14 cellular contexts compared by ENCODE assay signal in the genomic region with DNA sequence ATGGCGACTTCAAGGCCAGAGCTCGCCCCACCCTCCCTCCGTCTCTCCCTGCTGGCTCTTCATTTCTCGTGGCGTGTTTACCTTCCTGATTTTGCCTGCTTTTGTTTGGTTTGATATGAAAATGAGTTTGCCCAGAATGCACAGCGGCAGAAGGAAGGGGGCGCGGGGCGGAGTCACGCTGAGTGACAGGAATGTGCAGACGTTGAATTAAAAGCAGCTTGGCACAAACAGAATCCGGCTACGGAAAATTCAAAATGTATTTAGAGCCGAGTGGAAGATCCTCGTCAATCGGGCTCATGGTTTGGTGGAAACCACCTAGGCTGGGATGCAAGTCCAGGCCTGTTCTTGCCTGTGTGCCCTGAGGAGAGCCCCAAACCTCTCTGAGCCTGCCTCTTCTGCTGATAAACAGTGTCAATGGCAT.
"Had no signal": no experiment of that assay in that cellular context is flagged by ENCODE, and none has a peak within 500 bp of the region (broad histone marks: within the 10 kb centered on the region; RNA-seq: fewer than 3 reads in every experiment).

No MANE protein-coding gene starts in this region.

- H3K4me3 ChIP-seq: heart left ventricle, left lung, sigmoid colon, transverse colon had no signal

- H3K36me3 ChIP-seq: brain microvascular endothelial cell, heart left ventricle, left lung, sigmoid colon, transverse colon had no signal

- H3K27ac ChIP-seq: brain microvascular endothelial cell, heart left ventricle, left lung, sigmoid colon, transverse colon had no signal

- H3K27me3 ChIP-seq: brain microvascular endothelial cell, heart left ventricle, left lung, sigmoid colon, transverse colon had no signal

- FAIRE-seq: frontal cortex, islet of Langerhans had no signal

- DNase-seq: activated effector memory CD4-positive, alpha-beta T cell treated with anti-CD3 and anti-CD28 coated beads, Interleukin-2, amount 50 U/mL, for 16 hours; activated T-cell treated with anti-CD3 and anti-CD28 coated beads, Interleukin-2, amount 50 U/mL, for 24 hours; brain microvascular endothelial cell; mesenchymal stem cell; sigmoid colon; stimulated activated CD4-positive, alpha-beta T cell treated with anti-CD3 and anti-CD28 coated beads, Interleukin-2, amount 100 ng/mL, for 24 hours; stimulated activated naive B cell treated with anti-CD40 and anti-IgM and Interleukin-4, amounts not matched to agents 10 μg/mL and 1 μg/mL and 100 μg/mL, for 72 hours; transverse colon had no signal

- H3K4me1 ChIP-seq: heart left ventricle, sigmoid colon, transverse colon had no signal

- ATAC-seq: activated CD4-positive, CD25-positive, alpha-beta regulatory T cell treated with anti-CD3 and anti-CD28 coated beads, Interleukin-2, amount 50 U/mL, for 24 hours; activated naive CD4-positive, alpha-beta T cell treated with anti-CD3 and anti-CD28 coated beads, Interleukin-2, amount 50 U/mL, for 72 hours; heart left ventricle; left lung; stimulated activated naive B cell treated with anti-CD40 and anti-IgM and Interleukin-4, amounts not matched to agents 10 μg/mL and 1 μg/mL and 100 μg/mL, for 72 hours had no signal

- H3K9me3 ChIP-seq: heart left ventricle, left lung, sigmoid colon, transverse colon had no signal
